ENCODE assay signal across 14 cellular contexts in the genomic region with DNA sequence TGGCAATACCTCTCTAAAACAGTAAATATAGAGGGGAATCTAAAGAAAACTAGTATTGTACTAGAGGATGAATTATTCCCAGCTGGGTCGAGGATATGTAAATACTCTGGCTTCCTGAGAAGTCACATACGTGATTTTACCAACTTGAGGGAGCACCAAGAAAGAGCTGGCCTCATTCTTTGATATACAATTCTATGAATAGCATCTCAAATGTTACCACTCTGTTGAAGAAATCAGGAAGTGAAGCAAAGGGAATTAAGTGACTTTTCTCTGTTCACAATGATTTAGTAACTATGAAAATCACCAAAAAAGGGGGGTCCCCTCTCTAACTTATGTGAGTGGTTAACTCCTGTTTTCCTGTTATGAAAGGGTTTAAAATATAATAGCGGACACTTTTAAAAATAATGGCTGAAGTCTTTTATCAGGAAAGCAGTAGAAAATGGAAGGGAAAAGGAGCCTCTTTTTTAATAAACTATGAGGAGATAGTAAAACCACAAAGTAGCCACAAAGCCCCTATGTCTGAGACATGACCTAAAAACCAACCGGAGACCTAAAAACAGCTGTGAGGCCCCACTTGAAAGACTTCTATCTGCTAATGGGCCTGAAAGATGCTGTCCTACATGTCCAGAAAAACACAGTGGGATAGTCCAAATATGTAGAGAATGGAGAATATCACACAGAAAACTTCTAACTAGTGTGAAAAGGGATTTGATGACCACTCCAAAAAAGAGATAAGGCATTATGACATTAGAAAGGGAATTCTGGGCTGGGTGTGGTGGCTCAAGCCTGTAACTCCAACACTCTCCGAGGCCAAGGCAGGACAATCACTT. TPM values are rescaled to one million over a fixed set of nuclear protein-coding genes. Genes with fewer than 3 reads are reported as not detected.
DNase-seq lines count a peak whose midpoint lies in the region; ATAC-seq, FAIRE-seq and TF ChIP-seq lines count a peak whose summit lies in the region.
"Had no signal": no experiment of that assay in that cellular context is flagged by ENCODE, and none has a peak within 500 bp of the region (broad histone marks: within the 10 kb centered on the region; RNA-seq: fewer than 3 reads in every experiment).

No MANE protein-coding gene starts in this region.

- no peak for FAIRE-seq in astrocyte (lab: Jason Lieb, UNC)

- H2AK9ac ChIP-seq in IMR-90 (replicated peaks; ENCODE audit: low read depth, low read length, poor library complexity): no peak overlapping the region

- H3K79me2 ChIP-seq in astrocyte (ENCODE audit: insufficient read depth, low read length): peaks cover 12% of the 10 kb centered on the region

- H2BK120ac ChIP-seq in IMR-90 (ENCODE audit: low read depth, low read length): 0 out of 2 replicates have a peak overlapping the region, but pooled peaks have one; percentile 32

- TF ChIP-seq RAD21 in IMR-90 (IDR thresholded peaks at IDR 0.05; ENCODE audit: low read length): no peak

- H3K27ac ChIP-seq in IMR-90 (ENCODE audit: insufficient read depth, low read length): peak overlapping the region; percentile 86
- no peak overlapping the region for H3K27ac ChIP-seq in astrocyte (ENCODE audit: low read depth, low read length)
- peak overlapping the region; percentile 66 for H3K27ac ChIP-seq in lower lobe of right lung
- H3K27ac ChIP-seq in upper lobe of left lung: peak overlapping the region; percentile 14 to 67 (median 50)
- H3K27ac ChIP-seq: neutrophil had no signal

- peak overlapping the region; percentile 32; the same call in 1 of the 2 replicates for H3K23ac ChIP-seq in IMR-90 (ENCODE audit: low read depth, low read length)

- no peaks in the 10 kb centered on the region for H3K9me3 ChIP-seq in IMR-90 (ENCODE audit: control insufficient read depth, insufficient read depth, low read length)
- no peaks in the 10 kb centered on the region for H3K9me3 ChIP-seq in astrocyte (ENCODE audit: insufficient read depth, low read depth, low read length)
- H3K9me3 ChIP-seq in lower lobe of right lung: no peaks in the 10 kb centered on the region
- H3K9me3 ChIP-seq in upper lobe of left lung: no peaks in the 10 kb centered on the region
- H3K9me3 ChIP-seq: neutrophil had no signal

- TF ChIP-seq POLR2A in IMR-90 (IDR thresholded peaks at IDR 0.05; ENCODE audit: low read depth, low read length): 0 out of 2 replicates have a peak, but pooled peaks have one; percentile 14
- no peak for TF ChIP-seq POLR2A in upper lobe of left lung (IDR thresholded peaks at IDR 0.05)

- peaks cover 25% of the 10 kb centered on the region for H3K4me1 Mint-ChIP-seq in astrocyte (ENCODE audit: low read depth, unreplicated experiment)
- H3K4me1 Mint-ChIP-seq: activated naive CD8-positive, alpha-beta T cell treated with anti-CD3 and anti-CD28 coated beads, Interleukin-2, amount 50 U/mL, for 24 hours had no signal

- BruUV-seq in IMR-90 (replicated peaks; lab: Mats Ljungman, UMichigan): no TSS peak

- H4K20me1 ChIP-seq in IMR-90 (ENCODE audit: insufficient read depth, low read length) (peaks cover 94% of the 10 kb centered on the region), astrocyte (ENCODE audit: insufficient read depth, low read length) (no peaks in the 10 kb centered on the region)

- H3K9ac ChIP-seq in IMR-90 (ENCODE audit: low read depth, low read length) (no peak overlapping the region), astrocyte (ENCODE audit: low read length) (no peak overlapping the region)

- no peaks in the 10 kb centered on the region for H3K27me3 Mint-ChIP-seq in astrocyte (ENCODE audit: low read depth, unreplicated experiment)

- H3K4ac ChIP-seq in IMR-90 (ENCODE audit: low read depth, low read length): no peak overlapping the region

- no peaks in the 10 kb centered on the region for H3K36me3 Mint-ChIP-seq in astrocyte (ENCODE audit: low read depth, unreplicated experiment)

- H2BK20ac ChIP-seq in IMR-90 (ENCODE audit: low read depth, low read length): no peak overlapping the region

- H3K27me3 ChIP-seq in IMR-90 (ENCODE audit: control insufficient read depth, insufficient read depth, low read length) (no peaks in the 10 kb centered on the region), astrocyte (ENCODE audit: insufficient read depth, low read length) (no peaks in the 10 kb centered on the region), lower lobe of right lung (ENCODE audit: low read depth) (no peaks in the 10 kb centered on the region), upper lobe of left lung (no peaks in the 10 kb centered on the region)

- H4K91ac ChIP-seq in IMR-90 (ENCODE audit: insufficient read depth, low read depth, low read length): no peak overlapping the region

- TF ChIP-seq EP300 in upper lobe of left lung (IDR thresholded peaks at IDR 0.05): no peak

- H2BK5ac ChIP-seq in IMR-90 (ENCODE audit: low read depth, low read length, poor library complexity, severe bottlenecking): peak overlapping the region; percentile 61

- H2AK5ac ChIP-seq in IMR-90 (ENCODE audit: low read depth, low read length): peak overlapping the region; percentile 50; the same call in 1 of the 2 replicates

- no peak overlapping the region for H4K8ac ChIP-seq in IMR-90 (ENCODE audit: low read depth in 2 of 2, low read length in 2 of 2)

- H3K56ac ChIP-seq in IMR-90 (ENCODE audit: extremely low read depth, insufficient read depth, low read length): no peak overlapping the region; the same call in 1 of the 2 replicates

- H3K27ac Mint-ChIP-seq in astrocyte (ENCODE audit: unreplicated experiment): peak overlapping the region; percentile 26
- H3K27ac Mint-ChIP-seq: activated naive CD8-positive, alpha-beta T cell treated with anti-CD3 and anti-CD28 coated beads, Interleukin-2, amount 50 U/mL, for 24 hours; endodermal cell had no signal

- H2AFZ ChIP-seq in IMR-90 (replicated peaks; ENCODE audit: low read length, poor library complexity) (no peak overlapping the region), astrocyte (ENCODE audit: low read depth, low read length) (no peak overlapping the region)

- H3K36me3 ChIP-seq in IMR-90 (ENCODE audit: control insufficient read depth, insufficient read depth, low read length) (peaks cover 8% of the 10 kb centered on the region), astrocyte (ENCODE audit: insufficient read depth, low read length) (no peaks in the 10 kb centered on the region), lower lobe of right lung (no peaks in the 10 kb centered on the region), upper lobe of left lung (no peaks in the 10 kb centered on the region)
- H3K36me3 ChIP-seq: neutrophil had no signal

- H3K4me2 ChIP-seq in IMR-90 (ENCODE audit: low read depth, low read length) (peak overlapping the region; percentile 72), astrocyte (ENCODE audit: low read length) (no peak overlapping the region)

- no peak overlapping the region for H3K4me3 Mint-ChIP-seq in astrocyte (ENCODE audit: unreplicated experiment)
- H3K4me3 Mint-ChIP-seq: activated naive CD8-positive, alpha-beta T cell treated with anti-CD3 and anti-CD28 coated beads, Interleukin-2, amount 50 U/mL, for 24 hours; endodermal cell had no signal

- no peak overlapping the region for H2BK15ac ChIP-seq in IMR-90 (ENCODE audit: low read depth, low read length)

- H3K14ac ChIP-seq in IMR-90 (replicated peaks; ENCODE audit: low read depth, low read length): 0 out of 2 replicates have a peak overlapping the region, but pooled peaks have one; percentile 20

- peak overlapping the region; percentile 86 for H3K18ac ChIP-seq in IMR-90 (ENCODE audit: low read depth, low read length)

- intact Hi-C loops in IMR-90 (cut with micrococcal nuclease): no loop called here
- intact Hi-C loops in lower lobe of right lung (cut with DNase I): no loop called here

- H3K9me3 Mint-ChIP-seq in astrocyte (ENCODE audit: unreplicated experiment): no peaks in the 10 kb centered on the region
- H3K9me3 Mint-ChIP-seq: activated naive CD8-positive, alpha-beta T cell treated with anti-CD3 and anti-CD28 coated beads, Interleukin-2, amount 50 U/mL, for 24 hours; endodermal cell had no signal

- TF ChIP-seq CTCF in IMR-90 (conservative IDR thresholded peaks at IDR 0.05; ENCODE audit: low read depth, low read length) (no peak), astrocyte (IDR thresholded peaks at IDR 0.05; ENCODE audit: insufficient read depth, low read depth, low read length) (no peak), lower lobe of right lung (IDR thresholded peaks at IDR 0.05) (no peak), upper lobe of left lung (IDR thresholded peaks at IDR 0.05) (no peak)

- POLR2A ChIA-PET in IMR-90 (lab: Charles Lee; ENCODE audit: unreplicated experiment): interaction anchor here (0.6 kb wide), 1 partner anchor 77 kb away, joined by 3 read pairs; no protein-coding TSS in a partner anchor

- no peak overlapping the region for H3K4me3 ChIP-seq in IMR-90 (ENCODE audit: insufficient read depth, low read depth, low read length)
- H3K4me3 ChIP-seq in astrocyte (ENCODE audit: insufficient read depth, low read depth, low read length): no peak overlapping the region
- no peak overlapping the region for H3K4me3 ChIP-seq in lower lobe of right lung
- H3K4me3 ChIP-seq in upper lobe of left lung: no peak overlapping the region

- peak overlapping the region; percentile 24 for H4K5ac ChIP-seq in IMR-90 (ENCODE audit: low read depth, low read length)

- DNase-seq in IMR-90 (peak; percentile 54), astrocyte (ENCODE audit: low read depth) (peak; percentile 66), lower lobe of right lung (no peak), upper lobe of left lung (no peak), SK-N-DZ (ENCODE audit: low spot score) (no peak), NCI-H748 (lab: John Stamatoyannopoulos, UW; ENCODE audit: unreplicated experiment) (no peak), cerebellum (ENCODE audit: low spot score) (no peak)
- DNase-seq: activated naive CD8-positive, alpha-beta T cell treated with anti-CD3 and anti-CD28 coated beads, Interleukin-2, amount 50 U/mL, for 24 hours; Caco-2; endodermal cell; NCI-H526; stimulated activated CD4-positive, alpha-beta T cell treated with anti-CD3 and anti-CD28 coated beads, Interleukin-4, amount 100 ng/mL, for 4 hours; T-helper 1 cell had no signal

- WGBS in IMR-90 (ENCODE audit: extremely low coverage in 2 of 2, insufficient read length in 1 of 2), 2 experiments: no CpG with 5 or more reads among the region's 5 CpGs
- WGBS in upper lobe of left lung, 2 donors: 32 to 40% methylated on average over 5 of the region's 5 CpGs

- CTCF ChIA-PET in IMR-90 (lab: Yijun Ruan, JAX): no interaction called here

- H3K4me1 ChIP-seq in IMR-90 (ENCODE audit: control insufficient read depth, insufficient read depth, low read length) (peaks cover 24% of the 10 kb centered on the region), astrocyte (ENCODE audit: insufficient read depth, low read length) (no peaks in the 10 kb centered on the region), lower lobe of right lung (peaks cover 24% of the 10 kb centered on the region), upper lobe of left lung (peaks cover 0 to 7% (median 1%) of the 10 kb centered on the region in 4 donors)

- H3K79me1 ChIP-seq in IMR-90 (ENCODE audit: low read depth in 1 of 2, low read length in 2 of 2): peaks cover 14 to 65% of the 10 kb centered on the region in 2 experiments; a peak in 3 of 4 replicates

- peaks cover 19% of the 10 kb centered on the region for H3K9me1 ChIP-seq in IMR-90 (ENCODE audit: insufficient read depth, low read length)

- dilution Hi-C loops in IMR-90 (cut with HindIII; ENCODE audit: low sequenced_read_pairs, unreplicated experiment): no loop called here

- in situ Hi-C loops in IMR-90 (cut with MboI; ENCODE audit: low sequenced_read_pairs): no loop called here

- ATAC-seq in IMR-90 (ENCODE audit: low read depth) (peak; percentile 2; the same call in 1 of the 2 replicates), lower lobe of right lung (no peak), upper lobe of left lung (ENCODE audit: low FRiP score in 2 of 2) (peak in 1 of 2 donors; percentile 77)
- ATAC-seq: activated naive CD8-positive, alpha-beta T cell treated with anti-CD3 and anti-CD28 coated beads, Interleukin-2, amount 50 U/mL, for 24 hours had no signal

RNA-seq across cellular contexts. Expression of gene LPAR1, which starts 42.5 kb away (rescaled TPM):
- total RNA-seq in IMR-90 (2012; rRNA removed) (260 and 315 TPM in 2 replicates), astrocyte (11.5 and 12.7 TPM in 2 replicates), lower lobe of right lung (23.2 TPM), upper lobe of left lung (10 to 100 TPM in 5 of 6 donors, 1 to 10 TPM in 1; 9.3 to 28.7 (median 15.6) TPM), cerebellum (13.4 TPM)
- polyA plus RNA-seq in IMR-90 (2012; rRNA removed): 171 and 201 TPM in 2 replicates
- polyA plus RNA-seq in IMR-90 (2012; cell fraction: cytosol; rRNA removed): 102 and 130 TPM in 2 replicates
- 81.0 and 182 TPM in 2 replicates for polyA plus RNA-seq in IMR-90 (2012; cell fraction: nucleus; rRNA removed; ENCODE audit: low replicate concordance)
- 16.5 and 16.7 TPM in 2 replicates for polyA plus RNA-seq in SK-N-DZ (2014; cell fraction: cytosol; rRNA removed)
- 6.5 and 8.1 TPM in 2 replicates for polyA plus RNA-seq in SK-N-DZ (2014; cell fraction: nucleus; rRNA removed)

Comparison
In these comparisons a context has a peak if more than half of its experiments do, and no peak if none do; other contexts are left out.
1. DNase-seq: peak in IMR-90 (single experiment) and astrocyte (single experiment); none in lower lobe of right lung (single experiment), upper lobe of left lung (0 of 2), SK-N-DZ (single experiment), NCI-H748 (single experiment) and cerebellum (single experiment).